30 cellular contexts compared by ENCODE assay signal in genomic region chr2:130830538-130830937, GRCh38. TPM values are rescaled to one million over a fixed set of nuclear protein-coding genes. Genes with fewer than 3 reads are reported as not detected.
"Had no signal": no experiment of that assay in that cellular context is flagged by ENCODE, and none has a peak within 500 bp of the region (broad histone marks: within the 10 kb centered on the region; RNA-seq: fewer than 3 reads in every experiment).

No MANE protein-coding gene starts in this region.

- H3K9me3 Mint-ChIP-seq: activated B cell treated with CpG ODN at 0.5 μM for 24 hours; activated T-cell treated with anti-CD3 and anti-CD28 coated beads, Interleukin-2, amount 50 U/mL, for 72 hours; natural killer cell treated with Interleukin-12 subunit alpha and Interleukin-12 subunit beta and Interleukin-15 and Interleukin-18, amount 100 ng/mL, for 72 hours had no signal

- H3K4me1 ChIP-seq: left ventricle myocardium inferior, prostate gland, sigmoid colon, stomach, vagina had no signal

- H3K27me3 ChIP-seq: body of pancreas, pancreas, thyroid gland, upper lobe of left lung, vagina had no signal

- DNase-seq: activated B cell treated with CpG ODN at 0.5 μM for 24 hours; activated CD4-positive, alpha-beta T cell treated with anti-CD3 and anti-CD28 coated beads for 4 hours; activated CD4-positive, alpha-beta T cell treated with anti-CD3 and anti-CD28 coated beads, Interleukin-2, amount 50 U/mL, for 4 hours; activated effector memory CD4-positive, alpha-beta T cell treated with Interleukin-2 at 50 U/mL for 16 hours; activated naive CD4-positive, alpha-beta T cell treated with Interleukin-2 at 50 U/mL for 16 hours; activated T-cell treated with anti-CD3 and anti-CD28 coated beads for 4 hours; activated T-cell treated with anti-CD3 and anti-CD28 coated beads, Interleukin-2, amount 50 U/mL, for 72 hours; body of pancreas; cerebellar nuclear complex; foreskin fibroblast; left ventricle myocardium inferior; retina; sigmoid colon; small intestine; stimulated activated CD4-positive, alpha-beta T cell treated with anti-CD3 and anti-CD28 coated beads, Interleukin-1b, Interleukin-23, amount 100 ng/mL, for 48 hours; stimulated activated CD4-positive, alpha-beta T cell treated with anti-CD3 and anti-CD28 coated beads, Interleukin-4, amount 100 ng/mL, for 4 hours; stimulated activated naive B cell treated with anti-CD40 and anti-IgM and Interleukin-4, amounts not matched to agents 10 μg/mL and 1 μg/mL and 100 μg/mL, for 72 hours; stomach; thyroid gland; upper lobe of left lung had no signal

- H3K4me3 ChIP-seq: body of pancreas, cardiac muscle cell, coronary artery, left ventricle myocardium inferior, mucosa of descending colon, pancreas, prostate gland, sigmoid colon, stomach, thyroid gland, upper lobe of left lung, vagina had no signal

- H3K27ac Mint-ChIP-seq: activated B cell treated with CpG ODN at 0.5 μM for 24 hours; activated naive CD8-positive, alpha-beta T cell; activated T-cell treated with anti-CD3 and anti-CD28 coated beads, Interleukin-2, amount 50 U/mL, for 72 hours; stimulated activated naive B cell treated with anti-CD40 and anti-IgM and Interleukin-4, amounts not matched to agents 10 μg/mL and 1 μg/mL and 100 μg/mL, for 72 hours had no signal

- H3K4me3 Mint-ChIP-seq: activated B cell treated with CpG ODN at 0.5 μM for 24 hours; activated naive CD8-positive, alpha-beta T cell; activated T-cell treated with anti-CD3 and anti-CD28 coated beads, Interleukin-2, amount 50 U/mL, for 72 hours; natural killer cell treated with Interleukin-12 subunit alpha and Interleukin-12 subunit beta and Interleukin-15 and Interleukin-18, amount 100 ng/mL, for 72 hours; stimulated activated naive B cell treated with anti-CD40 and anti-IgM and Interleukin-4, amounts not matched to agents 10 μg/mL and 1 μg/mL and 100 μg/mL, for 72 hours had no signal

- H3K27ac ChIP-seq: body of pancreas, cardiac muscle cell, coronary artery, left ventricle myocardium inferior, pancreas, prostate gland, sigmoid colon, stomach, thyroid gland, upper lobe of left lung, vagina had no signal

- H3K27me3 Mint-ChIP-seq: activated naive CD8-positive, alpha-beta T cell had no signal

- H3K36me3 ChIP-seq: cardiac muscle cell, left ventricle myocardium inferior, pancreas, prostate gland, sigmoid colon, stomach, thyroid gland, upper lobe of left lung, vagina had no signal

- H3K36me3 Mint-ChIP-seq: activated naive CD8-positive, alpha-beta T cell; natural killer cell treated with Interleukin-12 subunit alpha and Interleukin-12 subunit beta and Interleukin-15 and Interleukin-18, amount 100 ng/mL, for 72 hours; stimulated activated naive B cell treated with anti-CD40 and anti-IgM and Interleukin-4, amounts not matched to agents 10 μg/mL and 1 μg/mL and 100 μg/mL, for 72 hours had no signal

- H3K9me3 ChIP-seq: body of pancreas, left ventricle myocardium inferior, mucosa of descending colon, pancreas, prostate gland, sigmoid colon, stomach, thyroid gland, upper lobe of left lung, vagina had no signal

- FAIRE-seq: pancreas, small intestine had no signal

- ATAC-seq: activated T-cell treated with anti-CD3 and anti-CD28 coated beads, Interleukin-2, amount 50 U/mL, for 72 hours; body of pancreas; esophagus mucosa; natural killer cell treated with Interleukin-12 subunit alpha and Interleukin-12 subunit beta and Interleukin-15 and Interleukin-18, amount 100 ng/mL, for 72 hours; pancreas; stimulated activated naive B cell treated with anti-CD40 and anti-IgM and Interleukin-4, amounts not matched to agents 10 μg/mL and 1 μg/mL and 100 μg/mL, for 72 hours had no signal

RNA-seq across cellular contexts. Expression of gene ARHGEF4, which starts 6.2 kb away (rescaled TPM):
- total RNA-seq: natural killer cell treated with Interleukin-12 subunit alpha and Interleukin-12 subunit beta and Interleukin-15 and Interleukin-18, amount 100 ng/mL, for 72 hours; T-helper 2 cell treated with Interferon-gamma antibody and Interleukin-4, amounts not matched to agents 100 ng/mL and 5 ng/mL, for 36 hours had no signal
